Comparison of ENCODE assay signal across 17 cellular contexts in genomic region chr22:30373331-30374325, GRCh38. TPM values are rescaled to one million over a fixed set of nuclear protein-coding genes. Genes with fewer than 3 reads are reported as not detected.
DNase-seq lines count a peak whose midpoint lies in the region; ATAC-seq, FAIRE-seq and TF ChIP-seq lines count a peak whose summit lies in the region.
"Had no signal": no experiment of that assay in that cellular context is flagged by ENCODE, and none has a peak within 500 bp of the region (broad histone marks: within the 10 kb centered on the region; RNA-seq: fewer than 3 reads in every experiment).

No MANE protein-coding gene starts in this region.

- ATAC-seq in HepG2 (peak; percentile 6), right lobe of liver (no peak)
- no peak for ATAC-seq in activated T-cell treated with anti-CD3 and anti-CD28 coated beads, Interleukin-2, amount 50 U/mL, for 72 hours (replicated peaks in 1 of 2)

- H2AFZ ChIP-seq in HepG2 (ENCODE audit: low read length) = no peak overlapping the region
- no peak overlapping the region for H2AFZ ChIP-seq in neural progenitor cell (replicated peaks)
- H2AFZ ChIP-seq: PC-9 had no signal

- TF ChIP-seq CTCF in HepG2 (CRISPR knock-in tag; IDR thresholded peaks at IDR 0.05) (no peak), right lobe of liver (IDR thresholded peaks at IDR 0.05) (no peak), neural progenitor cell (IDR thresholded peaks at IDR 0.05) (no peak), testis (IDR thresholded peaks at IDR 0.05) (no peak)

- H3K9me3 ChIP-seq in HepG2 (ENCODE audit: low read length) = no peaks in the 10 kb centered on the region
- H3K9me3 ChIP-seq in right lobe of liver = no peaks in the 10 kb centered on the region
- H3K9me3 ChIP-seq in neural progenitor cell (ENCODE audit: low read depth) = no peaks in the 10 kb centered on the region
- H3K9me3 ChIP-seq in testis = no peaks in the 10 kb centered on the region

- BruUV-seq in HepG2 (replicated peaks; lab: Mats Ljungman, UMichigan) = no TSS peak

- H4K20me1 ChIP-seq in HepG2 (ENCODE audit: insufficient read depth, low read length) (no peaks in the 10 kb centered on the region), neural progenitor cell (ENCODE audit: low read depth) (no peaks in the 10 kb centered on the region)

- H3K9ac ChIP-seq in HepG2 (ENCODE audit: insufficient read depth, low read depth, low read length) (no peak overlapping the region), neural progenitor cell (peak overlapping the region; percentile 55)

- TF ChIP-seq POLR2A in HepG2 (IDR thresholded peaks at IDR 0.05; ENCODE audit: insufficient read depth in 1 of 2, low read depth in 2 of 2, low read length in 2 of 2) = no peak
- TF ChIP-seq POLR2A in right lobe of liver (IDR thresholded peaks at IDR 0.05) = no peak
- no peak for TF ChIP-seq POLR2A in testis (IDR thresholded peaks at IDR 0.05)

- H3K27ac ChIP-seq in HepG2 (ENCODE audit: extremely low read length, insufficient read depth, low read length) (no peak overlapping the region), right lobe of liver (no peak overlapping the region), neural progenitor cell (no peak overlapping the region), testis (no peak overlapping the region)
- H3K27ac ChIP-seq: PC-9 had no signal

- H3K4me2 ChIP-seq in HepG2 (ENCODE audit: low read depth, low read length) (no peak overlapping the region), neural progenitor cell (no peak overlapping the region)
- H3K4me2 ChIP-seq: PC-9 had no signal

- no peaks in the 10 kb centered on the region for H3K36me3 ChIP-seq in HepG2 (replicated peaks in 1 of 2; ENCODE audit: control insufficient read depth in 1 of 2, insufficient read depth in 2 of 2, low read length in 2 of 2)
- no peaks in the 10 kb centered on the region for H3K36me3 ChIP-seq in right lobe of liver
- no peaks in the 10 kb centered on the region for H3K36me3 ChIP-seq in neural progenitor cell
- no peaks in the 10 kb centered on the region for H3K36me3 ChIP-seq in testis (ENCODE audit: low read depth, missing control alignments)

- peak overlapping the region; percentile 71 for H3K27ac Mint-ChIP-seq in dendritic cell treated with granulocyte-macrophage colony-stimulating factor and Interleukin-4, amounts not matched to agents 40 ng/mL and 50 ng/mL, for 4 days
- H3K27ac Mint-ChIP-seq in neural progenitor cell = no peak overlapping the region
- H3K27ac Mint-ChIP-seq in activated T-cell treated with anti-CD3 and anti-CD28 coated beads, Interleukin-2, amount 50 U/mL, for 72 hours = no peak overlapping the region

- FAIRE-seq in HepG2 (lab: Jason Lieb, UNC) = no peak
- FAIRE-seq: HTR-8/SVneo had no signal

- H3K4me1 ChIP-seq in HepG2 (ENCODE audit: insufficient read depth, low read length) (no peaks in the 10 kb centered on the region), right lobe of liver (no peaks in the 10 kb centered on the region), neural progenitor cell (no peaks in the 10 kb centered on the region), testis (no peaks in the 10 kb centered on the region)

- H3K79me2 ChIP-seq in HepG2 (ENCODE audit: insufficient read depth, low read length) (no peaks in the 10 kb centered on the region), neural progenitor cell (ENCODE audit: low read depth) (no peaks in the 10 kb centered on the region)

- in situ Hi-C loops in HepG2 (cut with HindIII; ENCODE audit: extremely low pct_ligation_motif_present, low pct_unique_long_range_greater_than_20kb) = no loop called here

- DNase-seq in HepG2 (ENCODE audit: low spot score) (no peak), right lobe of liver (no peak), neural progenitor cell (ENCODE audit: low spot score) (peak; percentile 27), testis (no peak)
- DNase-seq in central memory CD4-positive, alpha-beta T cell = no peak
- DNase-seq in activated T-cell treated with anti-CD3 and anti-CD28 coated beads, Interleukin-2, amount 50 U/mL, for 72 hours = no peak
- DNase-seq in activated CD4-positive, alpha-beta T cell treated with anti-CD3 and anti-CD28 coated beads, Interleukin-2, amount 50 U/mL, for 4 hours = no peak
- DNase-seq: 8988T; DMS153; EL; NCI-H2107; NCI-H69; NK-92 treated with Interleukin-12 subunit alpha and Interleukin-12 subunit beta, amount 100 ng/mL, for 24 hours; PC-9; SIG-M5 had no signal

- H3K27me3 Mint-ChIP-seq in dendritic cell treated with granulocyte-macrophage colony-stimulating factor and Interleukin-4, amounts not matched to agents 40 ng/mL and 50 ng/mL, for 4 days = no peaks in the 10 kb centered on the region
- peaks cover 10% of the 10 kb centered on the region for H3K27me3 Mint-ChIP-seq in neural progenitor cell (ENCODE audit: insufficient read depth, low read depth)
- no peaks in the 10 kb centered on the region for H3K27me3 Mint-ChIP-seq in activated T-cell treated with anti-CD3 and anti-CD28 coated beads, Interleukin-2, amount 50 U/mL, for 72 hours (ENCODE audit: low read depth)

- H3K27me3 ChIP-seq in HepG2 (ENCODE audit: control insufficient read depth in 1 of 2, insufficient read depth in 2 of 2, low read length in 2 of 2) (no peaks in the 10 kb centered on the region), right lobe of liver (no peaks in the 10 kb centered on the region), neural progenitor cell (no peaks in the 10 kb centered on the region), testis (no peaks in the 10 kb centered on the region)

- intact Hi-C loops in HepG2 (cut with micrococcal nuclease; ENCODE audit: unreplicated experiment) = no loop called here
- intact Hi-C loops in right lobe of liver (cut with DNase I) = no loop called here
- intact Hi-C loops in dendritic cell treated with granulocyte-macrophage colony-stimulating factor and Interleukin-4, amounts not matched to agents 40 ng/mL and 50 ng/mL, for 4 days (cut with micrococcal nuclease) = no loop called here
- intact Hi-C loops in testis (cut with DNase I; ENCODE audit: low total_unique reads) = no loop called here

- CTCF ChIA-PET in HepG2 (lab: Yijun Ruan, JAX; ENCODE audit: low intra/inter-chr PET ratio, low total read pairs) = no interaction called here

- no peaks in the 10 kb centered on the region for H3K9me3 Mint-ChIP-seq in dendritic cell treated with granulocyte-macrophage colony-stimulating factor and Interleukin-4, amounts not matched to agents 40 ng/mL and 50 ng/mL, for 4 days
- H3K9me3 Mint-ChIP-seq in neural progenitor cell = no peaks in the 10 kb centered on the region
- H3K9me3 Mint-ChIP-seq in activated T-cell treated with anti-CD3 and anti-CD28 coated beads, Interleukin-2, amount 50 U/mL, for 72 hours = no peaks in the 10 kb centered on the region

- no peak overlapping the region for H3K4me3 Mint-ChIP-seq in dendritic cell treated with granulocyte-macrophage colony-stimulating factor and Interleukin-4, amounts not matched to agents 40 ng/mL and 50 ng/mL, for 4 days
- H3K4me3 Mint-ChIP-seq in neural progenitor cell = no peak overlapping the region
- no peak overlapping the region for H3K4me3 Mint-ChIP-seq in activated T-cell treated with anti-CD3 and anti-CD28 coated beads, Interleukin-2, amount 50 U/mL, for 72 hours

- TF ChIP-seq EP300 in HepG2 (IDR thresholded peaks at IDR 0.05; ENCODE audit: low read depth in 2 of 2, low read length in 2 of 2) = no peak
- TF ChIP-seq EP300 in HepG2 (CRISPR knock-in tag; IDR thresholded peaks at IDR 0.05; ENCODE audit: borderline replicate concordance) = no peak

- TF ChIP-seq RAD21 in HepG2 (CRISPR knock-in tag; IDR thresholded peaks at IDR 0.05) = no peak

- peaks cover 23% of the 10 kb centered on the region for H3K4me1 Mint-ChIP-seq in dendritic cell treated with granulocyte-macrophage colony-stimulating factor and Interleukin-4, amounts not matched to agents 40 ng/mL and 50 ng/mL, for 4 days (ENCODE audit: low read depth)
- H3K4me1 Mint-ChIP-seq in neural progenitor cell = peaks cover 13% of the 10 kb centered on the region
- H3K4me1 Mint-ChIP-seq in activated T-cell treated with anti-CD3 and anti-CD28 coated beads, Interleukin-2, amount 50 U/mL, for 72 hours (ENCODE audit: low read depth) = no peaks in the 10 kb centered on the region

- H3F3A ChIP-seq in neural progenitor cell (ENCODE audit: low read depth) = no peaks in the 10 kb centered on the region

- WGBS in HepG2 (ENCODE audit: low lambda C conversion rate) = 73% methylated on average over 9 of the region's 33 CpGs
- WGBS in right lobe of liver (ENCODE audit: insufficient coverage, low coverage, low lambda C conversion rate, missing lambda C conversion rate) = 90% methylated on average over 8 of the region's 33 CpGs
- WGBS in testis, 2 donors = 84 to 89% methylated on average over 20 to 32 of the region's 33 CpGs

- peaks cover 11% of the 10 kb centered on the region for H3K36me3 Mint-ChIP-seq in dendritic cell treated with granulocyte-macrophage colony-stimulating factor and Interleukin-4, amounts not matched to agents 40 ng/mL and 50 ng/mL, for 4 days (ENCODE audit: low read depth)
- peaks cover 10% of the 10 kb centered on the region for H3K36me3 Mint-ChIP-seq in neural progenitor cell
- H3K36me3 Mint-ChIP-seq in activated T-cell treated with anti-CD3 and anti-CD28 coated beads, Interleukin-2, amount 50 U/mL, for 72 hours (ENCODE audit: insufficient read depth in 2 of 2) = no peaks in the 10 kb centered on the region

- H3K4me3 ChIP-seq in HepG2 (replicated peaks in 1 of 3; ENCODE audit: insufficient read depth in 1 of 3, low read depth in 2 of 3, low read length in 3 of 3) (no peak overlapping the region), right lobe of liver (no peak overlapping the region), neural progenitor cell (no peak overlapping the region), testis (no peak overlapping the region)
- H3K4me3 ChIP-seq: PC-9 had no signal

- POLR2A ChIA-PET in HepG2 (lab: Yijun Ruan, JAX) = interaction anchor here (0.7 to 1.8 kb wide), 2 partner anchors 17 to 68 kb away, joined by 3 to 9 read pairs; partner anchors contain the start of genes CCDC157 and SF3A1

RNA-seq across cellular contexts. Expression of gene RNF215, which starts 13.6 kb away (rescaled TPM):
- total RNA-seq in HepG2 (2016; rRNA removed; fragmentation: Illumina TruSeq; extraction: Trizol) (2.4 and 5.3 TPM in 2 replicates), right lobe of liver (10 to 100 TPM in 1 of 6 experiments, 1 to 10 TPM in 5; 6.2 to 10.0 (median 7.4) TPM), neural progenitor cell (ENCODE audit: low replicate concordance) (11.9 and 38.5 TPM in 2 replicates), testis (10 to 100 TPM; 20.9 to 24.6 TPM)
- 1.6 and 1.9 TPM in 2 replicates for total RNA-seq in HepG2 (2016; cell fraction: cytosol; rRNA removed; fragmentation: Illumina TruSeq; extraction: Trizol; ENCODE audit: low read depth)
- 2.5 and 5.7 TPM in 2 replicates for total RNA-seq in HepG2 (2016; cell fraction: insoluble cytoplasmic fraction; rRNA removed; fragmentation: Illumina TruSeq; extraction: Trizol)
- total RNA-seq in HepG2 (2016; cell fraction: membrane; rRNA removed; fragmentation: Illumina TruSeq; extraction: Trizol) = 2.5 and 3.5 TPM in 2 replicates
- 7.1 and 8.8 TPM in 2 replicates for total RNA-seq in HepG2 (2016; cell fraction: nucleus; rRNA removed; fragmentation: Illumina TruSeq; extraction: Trizol)
- polyA plus RNA-seq in HepG2 (2011; rRNA removed) (6.1 and 9.2 TPM in 2 replicates), testis (ENCODE audit: insufficient read depth, low read depth, low replicate concordance) (18.2 TPM)
- polyA plus RNA-seq in HepG2 (2011; cell fraction: cytosol; rRNA removed) = 3.8 and 4.9 TPM in 2 replicates
- polyA plus RNA-seq in HepG2 (2011; cell fraction: nucleus; rRNA removed) = 55.4 and 60.1 TPM in 2 replicates
- 5.4 and 7.0 TPM in 2 replicates for polyA plus RNA-seq in HepG2 (2012)
- polyA plus RNA-seq in HepG2 (2016; cell fraction: cytosol; fragmentation: Illumina TruSeq; extraction: Trizol; ENCODE audit: low read depth) = 1.1 and 1.2 TPM in 2 replicates
- polyA plus RNA-seq in HepG2 (2016; cell fraction: insoluble cytoplasmic fraction; fragmentation: Illumina TruSeq; extraction: Trizol; ENCODE audit: low read depth) = 1.6 and 1.8 TPM in 2 replicates
- 1.9 and 2.2 TPM in 2 replicates for polyA plus RNA-seq in HepG2 (2016; cell fraction: membrane; fragmentation: Illumina TruSeq; extraction: Trizol; ENCODE audit: low read depth)
- 17.7 and 18.4 TPM in 2 replicates for polyA plus RNA-seq in HepG2 (2016; cell fraction: nucleus; fragmentation: Illumina TruSeq; extraction: Trizol; ENCODE audit: insufficient read depth, low read depth)
- 10.6 and 16.6 TPM in 2 replicates for polyA minus RNA-seq in HepG2 (2011; rRNA and poly(A)+ RNA removed; ENCODE audit: low replicate concordance)
- 2.3 and 4.5 TPM in 2 replicates for polyA minus RNA-seq in HepG2 (2011; cell fraction: cytosol; rRNA and poly(A)+ RNA removed)
- polyA minus RNA-seq in HepG2 (2011; cell fraction: nucleus; rRNA and poly(A)+ RNA removed) = 12.6 and 12.9 TPM in 2 replicates
- total RNA-seq in activated T-cell treated with anti-CD3 and anti-CD28 coated beads, Interleukin-2, amount 50 U/mL, for 72 hours = 10 to 100 TPM in 1 of 2 donors, 1 to 10 TPM in 1; 8.4 to 12.4 TPM

RNA-seq across cellular contexts. Expression of gene CCDC157, which starts 16.8 kb away (rescaled TPM):
- total RNA-seq in HepG2 (2016; rRNA removed; fragmentation: Illumina TruSeq; extraction: Trizol) = 0.98 and 1.6 TPM in 2 replicates
- 2.1 and 2.2 TPM in 2 replicates for total RNA-seq in HepG2 (2016; cell fraction: cytosol; rRNA removed; fragmentation: Illumina TruSeq; extraction: Trizol; ENCODE audit: low read depth)
- total RNA-seq in HepG2 (2016; cell fraction: insoluble cytoplasmic fraction; rRNA removed; fragmentation: Illumina TruSeq; extraction: Trizol) = 0.79 and 1.9 TPM in 2 replicates
- total RNA-seq in HepG2 (2016; cell fraction: membrane; rRNA removed; fragmentation: Illumina TruSeq; extraction: Trizol) = 1.9 and 3.1 TPM in 2 replicates
- 1.4 and 1.6 TPM in 2 replicates for total RNA-seq in HepG2 (2016; cell fraction: nucleus; rRNA removed; fragmentation: Illumina TruSeq; extraction: Trizol)
- polyA plus RNA-seq in HepG2 (2011; rRNA removed) = 1.4 and 2.3 TPM in 2 replicates
- 1.1 and 1.8 TPM in 2 replicates for polyA plus RNA-seq in HepG2 (2011; cell fraction: cytosol; rRNA removed)
- 5.8 and 7.1 TPM in 2 replicates for polyA plus RNA-seq in HepG2 (2011; cell fraction: nucleus; rRNA removed)
- polyA plus RNA-seq in HepG2 (2012) = 0.64 and 1.3 TPM in 2 replicates
- 3.4 and 4.1 TPM in 2 replicates for polyA plus RNA-seq in HepG2 (2016; cell fraction: cytosol; fragmentation: Illumina TruSeq; extraction: Trizol; ENCODE audit: low read depth)
- polyA plus RNA-seq in HepG2 (2016; cell fraction: insoluble cytoplasmic fraction; fragmentation: Illumina TruSeq; extraction: Trizol; ENCODE audit: low read depth) = 1.2 and 1.5 TPM in 2 replicates
- polyA plus RNA-seq in HepG2 (2016; cell fraction: membrane; fragmentation: Illumina TruSeq; extraction: Trizol; ENCODE audit: low read depth) = 2.2 and 3.2 TPM in 2 replicates
- polyA plus RNA-seq in HepG2 (2016; cell fraction: nucleus; fragmentation: Illumina TruSeq; extraction: Trizol; ENCODE audit: insufficient read depth, low read depth) = 3.1 and 3.2 TPM in 2 replicates
- polyA minus RNA-seq in HepG2 (2011; rRNA and poly(A)+ RNA removed; ENCODE audit: low replicate concordance) = 2.6 and 4.7 TPM in 2 replicates
- 0.79 and 1.4 TPM in 2 replicates for polyA minus RNA-seq in HepG2 (2011; cell fraction: cytosol; rRNA and poly(A)+ RNA removed)
- 1.9 and 3.0 TPM in 2 replicates for polyA minus RNA-seq in HepG2 (2011; cell fraction: nucleus; rRNA and poly(A)+ RNA removed)
- 1 to 10 TPM in 3 of 6 experiments, under 1 TPM in 3; 0.54 to 2.9 (median 0.86) TPM for total RNA-seq in right lobe of liver
- total RNA-seq in neural progenitor cell (ENCODE audit: low replicate concordance) = 3.7 and 11.1 TPM in 2 replicates
- 1 to 10 TPM; 3.2 to 3.7 TPM for total RNA-seq in activated T-cell treated with anti-CD3 and anti-CD28 coated beads, Interleukin-2, amount 50 U/mL, for 72 hours
- 10 to 100 TPM; 70.1 to 81.9 TPM for total RNA-seq in testis
- 69.2 TPM for polyA plus RNA-seq in testis (ENCODE audit: insufficient read depth, low read depth, low replicate concordance)

RNA-seq across cellular contexts. Expression of gene SF3A1, which starts 16.9 kb away (rescaled TPM):
- total RNA-seq in HepG2 (2016; rRNA removed; fragmentation: Illumina TruSeq; extraction: Trizol) = 22.0 and 31.8 TPM in 2 replicates
- 9.8 and 11.6 TPM in 2 replicates for total RNA-seq in HepG2 (2016; cell fraction: cytosol; rRNA removed; fragmentation: Illumina TruSeq; extraction: Trizol; ENCODE audit: low read depth)
- total RNA-seq in HepG2 (2016; cell fraction: insoluble cytoplasmic fraction; rRNA removed; fragmentation: Illumina TruSeq; extraction: Trizol) = 20.9 and 27.0 TPM in 2 replicates
- 13.8 and 16.2 TPM in 2 replicates for total RNA-seq in HepG2 (2016; cell fraction: membrane; rRNA removed; fragmentation: Illumina TruSeq; extraction: Trizol)
- 23.6 and 29.5 TPM in 2 replicates for total RNA-seq in HepG2 (2016; cell fraction: nucleus; rRNA removed; fragmentation: Illumina TruSeq; extraction: Trizol)
- 10.0 and 16.2 TPM in 2 replicates for polyA plus RNA-seq in HepG2 (2011; rRNA removed)
- polyA plus RNA-seq in HepG2 (2011; cell fraction: cytosol; rRNA removed) = 5.3 and 6.6 TPM in 2 replicates
- 42.5 and 51.9 TPM in 2 replicates for polyA plus RNA-seq in HepG2 (2011; cell fraction: nucleus; rRNA removed)
- 38.4 and 47.2 TPM in 2 replicates for polyA plus RNA-seq in HepG2 (2012)
- 5.6 and 6.5 TPM in 2 replicates for polyA plus RNA-seq in HepG2 (2016; cell fraction: cytosol; fragmentation: Illumina TruSeq; extraction: Trizol; ENCODE audit: low read depth)
- 22.2 and 52.1 TPM in 2 replicates for polyA plus RNA-seq in HepG2 (2016; cell fraction: insoluble cytoplasmic fraction; fragmentation: Illumina TruSeq; extraction: Trizol; ENCODE audit: low read depth)
- 8.5 and 15.3 TPM in 2 replicates for polyA plus RNA-seq in HepG2 (2016; cell fraction: membrane; fragmentation: Illumina TruSeq; extraction: Trizol; ENCODE audit: low read depth)
- 40.6 and 47.6 TPM in 2 replicates for polyA plus RNA-seq in HepG2 (2016; cell fraction: nucleus; fragmentation: Illumina TruSeq; extraction: Trizol; ENCODE audit: insufficient read depth, low read depth)
- 43.5 and 95.1 TPM in 2 replicates for polyA minus RNA-seq in HepG2 (2011; rRNA and poly(A)+ RNA removed; ENCODE audit: low replicate concordance)
- polyA minus RNA-seq in HepG2 (2011; cell fraction: cytosol; rRNA and poly(A)+ RNA removed) = 61.1 and 71.4 TPM in 2 replicates
- 49.2 and 53.6 TPM in 2 replicates for polyA minus RNA-seq in HepG2 (2011; cell fraction: nucleus; rRNA and poly(A)+ RNA removed)
- total RNA-seq in right lobe of liver = 10 to 100 TPM; 42.6 to 72.8 (median 66.5) TPM
- 29.2 and 48.4 TPM in 2 replicates for total RNA-seq in neural progenitor cell (ENCODE audit: low replicate concordance)
- total RNA-seq in activated T-cell treated with anti-CD3 and anti-CD28 coated beads, Interleukin-2, amount 50 U/mL, for 72 hours = 100 to 1,000 TPM; 298 to 325 TPM
- total RNA-seq in testis = 100 to 1,000 TPM; 159 to 174 TPM
- 272 TPM for polyA plus RNA-seq in testis (ENCODE audit: insufficient read depth, low read depth, low replicate concordance)

RNA-seq across cellular contexts. Expression of gene SEC14L2, which starts 23.2 kb away (rescaled TPM):
- total RNA-seq in HepG2 (2016; rRNA removed; fragmentation: Illumina TruSeq; extraction: Trizol) (4.1 and 5.3 TPM in 2 replicates), right lobe of liver (100 to 1,000 TPM in 3 of 6 experiments, 10 to 100 TPM in 3; 42.7 to 240 (median 101) TPM), neural progenitor cell (ENCODE audit: low replicate concordance) (4.9 and 5.7 TPM in 2 replicates), testis (1 to 10 TPM; 2.2 to 3.5 TPM)
- total RNA-seq in HepG2 (2016; cell fraction: cytosol; rRNA removed; fragmentation: Illumina TruSeq; extraction: Trizol; ENCODE audit: low read depth) = 0.71 and 0.88 TPM in 2 replicates
- 5.1 TPM in 2 replicates for total RNA-seq in HepG2 (2016; cell fraction: insoluble cytoplasmic fraction; rRNA removed; fragmentation: Illumina TruSeq; extraction: Trizol)
- total RNA-seq in HepG2 (2016; cell fraction: membrane; rRNA removed; fragmentation: Illumina TruSeq; extraction: Trizol) = 2.0 and 2.8 TPM in 2 replicates
- 3.5 and 5.0 TPM in 2 replicates for total RNA-seq in HepG2 (2016; cell fraction: nucleus; rRNA removed; fragmentation: Illumina TruSeq; extraction: Trizol)
- polyA plus RNA-seq in HepG2 (2011; rRNA removed) (5.1 and 9.1 TPM in 2 replicates), testis (ENCODE audit: insufficient read depth, low read depth, low replicate concordance) (4.7 TPM)
- polyA plus RNA-seq in HepG2 (2011; cell fraction: cytosol; rRNA removed) = 6.9 and 7.2 TPM in 2 replicates
- polyA plus RNA-seq in HepG2 (2011; cell fraction: nucleus; rRNA removed) = 13.4 and 15.2 TPM in 2 replicates
- 4.1 and 4.7 TPM in 2 replicates for polyA plus RNA-seq in HepG2 (2012)
- 1.8 and 2.4 TPM in 2 replicates for polyA plus RNA-seq in HepG2 (2016; cell fraction: cytosol; fragmentation: Illumina TruSeq; extraction: Trizol; ENCODE audit: low read depth)
- 5.3 and 5.4 TPM in 2 replicates for polyA plus RNA-seq in HepG2 (2016; cell fraction: insoluble cytoplasmic fraction; fragmentation: Illumina TruSeq; extraction: Trizol; ENCODE audit: low read depth)
- 1.9 and 2.3 TPM in 2 replicates for polyA plus RNA-seq in HepG2 (2016; cell fraction: membrane; fragmentation: Illumina TruSeq; extraction: Trizol; ENCODE audit: low read depth)
- polyA plus RNA-seq in HepG2 (2016; cell fraction: nucleus; fragmentation: Illumina TruSeq; extraction: Trizol; ENCODE audit: insufficient read depth, low read depth) = 5.5 and 6.3 TPM in 2 replicates
- 13.5 and 19.9 TPM in 2 replicates for polyA minus RNA-seq in HepG2 (2011; rRNA and poly(A)+ RNA removed; ENCODE audit: low replicate concordance)
- polyA minus RNA-seq in HepG2 (2011; cell fraction: cytosol; rRNA and poly(A)+ RNA removed) = 4.4 and 5.6 TPM in 2 replicates
- polyA minus RNA-seq in HepG2 (2011; cell fraction: nucleus; rRNA and poly(A)+ RNA removed) = 11.5 and 19.1 TPM in 2 replicates
- total RNA-seq in activated T-cell treated with anti-CD3 and anti-CD28 coated beads, Interleukin-2, amount 50 U/mL, for 72 hours = 10 to 100 TPM; 15.3 to 19.0 TPM

RNA-seq across cellular contexts. Expression of gene TBC1D10A, which starts 46.9 kb away (rescaled TPM):
- total RNA-seq in HepG2 (2016; rRNA removed; fragmentation: Illumina TruSeq; extraction: Trizol) (3.6 and 4.2 TPM in 2 replicates), right lobe of liver (10 to 100 TPM in 3 of 6 experiments, 1 to 10 TPM in 3; 6.6 to 12.6 (median 10.0) TPM), neural progenitor cell (ENCODE audit: low replicate concordance) (6.2 and 10.2 TPM in 2 replicates), testis (10 to 100 TPM; 48.4 to 79.1 TPM)
- total RNA-seq in HepG2 (2016; cell fraction: cytosol; rRNA removed; fragmentation: Illumina TruSeq; extraction: Trizol; ENCODE audit: low read depth) = 1.3 and 1.7 TPM in 2 replicates
- 2.7 and 5.3 TPM in 2 replicates for total RNA-seq in HepG2 (2016; cell fraction: insoluble cytoplasmic fraction; rRNA removed; fragmentation: Illumina TruSeq; extraction: Trizol)
- total RNA-seq in HepG2 (2016; cell fraction: membrane; rRNA removed; fragmentation: Illumina TruSeq; extraction: Trizol) = 2.2 and 2.6 TPM in 2 replicates
- 3.0 and 3.7 TPM in 2 replicates for total RNA-seq in HepG2 (2016; cell fraction: nucleus; rRNA removed; fragmentation: Illumina TruSeq; extraction: Trizol)
- polyA plus RNA-seq in HepG2 (2011; rRNA removed) (4.9 and 6.0 TPM in 2 replicates), testis (ENCODE audit: insufficient read depth, low read depth, low replicate concordance) (51.0 TPM)
- 3.5 and 5.6 TPM in 2 replicates for polyA plus RNA-seq in HepG2 (2011; cell fraction: cytosol; rRNA removed)
- 13.6 and 14.3 TPM in 2 replicates for polyA plus RNA-seq in HepG2 (2011; cell fraction: nucleus; rRNA removed)
- polyA plus RNA-seq in HepG2 (2012) = 3.8 and 4.0 TPM in 2 replicates
- polyA plus RNA-seq in HepG2 (2016; cell fraction: cytosol; fragmentation: Illumina TruSeq; extraction: Trizol; ENCODE audit: low read depth) = 0.68 and 0.98 TPM in 2 replicates
- polyA plus RNA-seq in HepG2 (2016; cell fraction: insoluble cytoplasmic fraction; fragmentation: Illumina TruSeq; extraction: Trizol; ENCODE audit: low read depth) = 3.0 and 4.4 TPM in 2 replicates
- polyA plus RNA-seq in HepG2 (2016; cell fraction: membrane; fragmentation: Illumina TruSeq; extraction: Trizol; ENCODE audit: low read depth) = 0.73 and 1.0 TPM in 2 replicates
- polyA plus RNA-seq in HepG2 (2016; cell fraction: nucleus; fragmentation: Illumina TruSeq; extraction: Trizol; ENCODE audit: insufficient read depth, low read depth) = 6.5 and 9.4 TPM in 2 replicates
- 3.0 and 10.8 TPM in 2 replicates for polyA minus RNA-seq in HepG2 (2011; rRNA and poly(A)+ RNA removed; ENCODE audit: low replicate concordance)
- polyA minus RNA-seq in HepG2 (2011; cell fraction: cytosol; rRNA and poly(A)+ RNA removed) = 4.6 and 5.8 TPM in 2 replicates
- polyA minus RNA-seq in HepG2 (2011; cell fraction: nucleus; rRNA and poly(A)+ RNA removed) = 7.8 and 10.4 TPM in 2 replicates
- 10 to 100 TPM; 25.6 to 30.0 TPM for total RNA-seq in activated T-cell treated with anti-CD3 and anti-CD28 coated beads, Interleukin-2, amount 50 U/mL, for 72 hours
